In the genomic region with DNA sequence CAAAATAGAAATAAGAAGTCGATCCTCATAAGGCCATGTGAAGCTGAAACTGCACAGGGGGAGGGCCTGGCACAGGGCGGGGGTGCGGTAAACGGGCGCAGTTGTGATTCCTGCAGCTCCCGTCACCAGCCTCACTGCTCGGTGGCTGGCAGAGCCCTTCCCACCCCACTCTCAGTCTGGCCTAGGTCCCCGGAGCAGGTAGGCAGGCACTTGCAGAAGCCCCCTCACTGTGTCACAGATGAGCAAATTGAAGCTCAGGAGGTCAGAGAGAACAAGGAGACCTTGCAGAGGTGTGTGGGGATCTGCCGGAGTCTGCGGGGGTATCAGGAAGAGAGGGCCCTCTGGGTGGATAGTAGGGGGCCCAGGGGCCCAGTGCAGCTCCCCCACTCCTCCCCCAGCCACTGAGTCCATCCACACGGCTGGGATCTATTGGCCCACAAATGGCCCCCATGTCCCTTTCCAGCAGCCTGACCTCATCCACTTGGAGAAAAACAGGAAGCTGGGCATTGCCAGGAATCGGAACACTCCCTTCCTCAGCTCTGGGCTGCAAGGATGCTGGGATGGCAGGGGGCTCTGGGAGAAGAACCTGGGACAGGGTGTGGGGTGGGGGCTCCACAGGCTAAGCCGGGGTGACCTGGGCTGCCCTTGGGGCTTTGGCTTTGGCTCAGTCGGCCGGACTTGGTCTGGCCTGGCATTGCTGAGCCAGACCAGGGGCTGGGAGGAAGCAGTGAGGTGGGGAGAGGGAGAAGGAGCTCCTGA, we compare ENCODE assay signal across 1 cellular context.
TF ChIP-seq lines count a peak whose summit lies in the region.

No MANE protein-coding gene starts in this region.

TF ChIP-seq in SK-N-SH, 30 proteins besides CTCF, POLR2A, EP300 and RAD21 (continued from another document):
- no peak for TF ChIP-seq RXRA (IDR thresholded peaks at IDR 0.05; ENCODE audit: borderline replicate concordance, low read depth)
- TF ChIP-seq TCF12 (IDR thresholded peaks at IDR 0.05), result no peak
- TF ChIP-seq YY1 (IDR thresholded peaks at IDR 0.05; ENCODE audit: low read depth), result no peak
- no peak for TF ChIP-seq NRF1 (IDR thresholded peaks at IDR 0.05; ENCODE audit: low read depth, low read length)
- no peak for TF ChIP-seq CHD2 (IDR thresholded peaks at IDR 0.05; ENCODE audit: low read length, partially characterized antibody)
- no peak for TF ChIP-seq ELF1 (IDR thresholded peaks at IDR 0.05)
- no peak for TF ChIP-seq RFX5 (IDR thresholded peaks at IDR 0.05; ENCODE audit: low read length)
- TF ChIP-seq JUND (IDR thresholded peaks at IDR 0.05), result no peak
- TF ChIP-seq FOXM1 (IDR thresholded peaks at IDR 0.05; ENCODE audit: low read depth), result no peak
- TF ChIP-seq, protein P1, sequence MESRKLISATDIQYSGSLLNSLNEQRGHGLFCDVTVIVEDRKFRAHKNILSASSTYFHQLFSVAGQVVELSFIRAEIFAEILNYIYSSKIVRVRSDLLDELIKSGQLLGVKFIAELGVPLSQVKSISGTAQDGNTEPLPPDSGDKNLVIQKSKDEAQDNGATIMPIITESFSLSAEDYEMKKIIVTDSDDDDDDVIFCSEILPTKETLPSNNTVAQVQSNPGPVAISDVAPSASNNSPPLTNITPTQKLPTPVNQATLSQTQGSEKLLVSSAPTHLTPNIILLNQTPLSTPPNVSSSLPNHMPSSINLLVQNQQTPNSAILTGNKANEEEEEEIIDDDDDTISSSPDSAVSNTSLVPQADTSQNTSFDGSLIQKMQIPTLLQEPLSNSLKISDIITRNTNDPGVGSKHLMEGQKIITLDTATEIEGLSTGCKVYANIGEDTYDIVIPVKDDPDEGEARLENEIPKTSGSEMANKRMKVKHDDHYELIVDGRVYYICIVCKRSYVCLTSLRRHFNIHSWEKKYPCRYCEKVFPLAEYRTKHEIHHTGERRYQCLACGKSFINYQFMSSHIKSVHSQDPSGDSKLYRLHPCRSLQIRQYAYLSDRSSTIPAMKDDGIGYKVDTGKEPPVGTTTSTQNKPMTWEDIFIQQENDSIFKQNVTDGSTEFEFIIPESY (IDR thresholded peaks at IDR 0.05; ENCODE audit: borderline replicate concordance, low read depth), result no peak
- TF ChIP-seq TEAD4 (IDR thresholded peaks at IDR 0.05; ENCODE audit: borderline replicate concordance, insufficient read depth), result no peak
- TF ChIP-seq, protein P2, sequence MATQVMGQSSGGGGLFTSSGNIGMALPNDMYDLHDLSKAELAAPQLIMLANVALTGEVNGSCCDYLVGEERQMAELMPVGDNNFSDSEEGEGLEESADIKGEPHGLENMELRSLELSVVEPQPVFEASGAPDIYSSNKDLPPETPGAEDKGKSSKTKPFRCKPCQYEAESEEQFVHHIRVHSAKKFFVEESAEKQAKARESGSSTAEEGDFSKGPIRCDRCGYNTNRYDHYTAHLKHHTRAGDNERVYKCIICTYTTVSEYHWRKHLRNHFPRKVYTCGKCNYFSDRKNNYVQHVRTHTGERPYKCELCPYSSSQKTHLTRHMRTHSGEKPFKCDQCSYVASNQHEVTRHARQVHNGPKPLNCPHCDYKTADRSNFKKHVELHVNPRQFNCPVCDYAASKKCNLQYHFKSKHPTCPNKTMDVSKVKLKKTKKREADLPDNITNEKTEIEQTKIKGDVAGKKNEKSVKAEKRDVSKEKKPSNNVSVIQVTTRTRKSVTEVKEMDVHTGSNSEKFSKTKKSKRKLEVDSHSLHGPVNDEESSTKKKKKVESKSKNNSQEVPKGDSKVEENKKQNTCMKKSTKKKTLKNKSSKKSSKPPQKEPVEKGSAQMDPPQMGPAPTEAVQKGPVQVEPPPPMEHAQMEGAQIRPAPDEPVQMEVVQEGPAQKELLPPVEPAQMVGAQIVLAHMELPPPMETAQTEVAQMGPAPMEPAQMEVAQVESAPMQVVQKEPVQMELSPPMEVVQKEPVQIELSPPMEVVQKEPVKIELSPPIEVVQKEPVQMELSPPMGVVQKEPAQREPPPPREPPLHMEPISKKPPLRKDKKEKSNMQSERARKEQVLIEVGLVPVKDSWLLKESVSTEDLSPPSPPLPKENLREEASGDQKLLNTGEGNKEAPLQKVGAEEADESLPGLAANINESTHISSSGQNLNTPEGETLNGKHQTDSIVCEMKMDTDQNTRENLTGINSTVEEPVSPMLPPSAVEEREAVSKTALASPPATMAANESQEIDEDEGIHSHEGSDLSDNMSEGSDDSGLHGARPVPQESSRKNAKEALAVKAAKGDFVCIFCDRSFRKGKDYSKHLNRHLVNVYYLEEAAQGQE (IDR thresholded peaks at IDR 0.05; ENCODE audit: low read depth, low read length), result no peak
- no peak for TF ChIP-seq FOSL2 (IDR thresholded peaks at IDR 0.05; ENCODE audit: borderline replicate concordance, low read depth)
- TF ChIP-seq RCOR1 (IDR thresholded peaks at IDR 0.05; ENCODE audit: low read length), result no peak
- no peak for TF ChIP-seq MXI1 (IDR thresholded peaks at IDR 0.05; ENCODE audit: low read depth, low read length)
